In genomic region chr3:94459167-94459566, GRCh38 we compare ENCODE assay signal across 9 cellular contexts.
"Had no signal": no experiment of that assay in that cellular context is flagged by ENCODE, and none has a peak within 500 bp of the region (broad histone marks: within the 10 kb centered on the region; RNA-seq: fewer than 3 reads in every experiment).

No MANE protein-coding gene starts in this region.

- H3K4me2 ChIP-seq: GM23338 had no signal

- H3K27ac ChIP-seq: GM23248 had no signal

- DNase-seq: GM23248, GOT3, H7, H9, HCEC 1CT, HFFc6 had no signal

- H3K4me3 Mint-ChIP-seq: GM23338, H9, HFFc6 had no signal

- H3K36me3 ChIP-seq: HAP-1 had no signal

- H3K9me3 Mint-ChIP-seq: GM23338, H9, HFFc6 had no signal

- H3K9ac ChIP-seq: GM23248 had no signal

- H2AFZ ChIP-seq: GM23248, GM23338 had no signal

- H3K9me3 ChIP-seq: HAP-1 had no signal

- H3K27ac Mint-ChIP-seq: GM23338, H9, HFFc6 had no signal

- ATAC-seq: GM23338, HCT116 had no signal

- H3K4me3 ChIP-seq: GM23248, GM23338, HAP-1 had no signal
